In the genomic region with DNA sequence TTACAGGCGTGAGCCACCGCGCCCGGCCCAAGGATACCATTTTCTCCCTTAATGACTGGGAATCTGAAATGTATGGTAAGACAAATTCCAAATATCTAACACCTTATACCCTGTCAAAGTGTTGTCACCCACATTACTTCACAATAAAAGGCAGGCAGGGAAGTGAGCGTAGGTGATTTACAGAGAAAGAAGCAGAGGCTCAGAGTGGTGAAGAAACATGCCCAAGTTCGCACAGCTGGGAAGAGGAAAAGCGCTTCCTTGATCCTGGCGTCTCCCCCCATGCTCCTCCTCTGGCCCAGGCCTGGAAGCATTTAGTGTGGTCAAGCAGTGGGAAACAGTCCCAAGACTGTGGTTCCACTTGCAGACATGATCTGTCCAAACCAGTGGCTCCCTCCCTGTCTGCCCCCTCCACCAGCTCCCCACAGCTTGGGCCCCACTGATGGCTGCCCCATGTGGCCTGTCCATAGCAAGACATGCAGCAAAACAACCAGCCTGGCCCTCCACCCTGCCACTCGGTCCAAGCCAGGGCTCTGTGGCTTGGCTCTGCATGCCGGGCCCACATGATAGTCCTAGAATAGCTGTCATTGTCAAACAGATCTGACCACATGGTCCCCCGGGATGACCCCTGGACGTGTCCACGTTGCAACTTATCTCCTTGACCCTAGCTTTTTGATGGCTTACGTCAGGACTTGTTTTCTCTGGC, we compare ENCODE assay signal across 18 cellular contexts.
DNase-seq lines count a peak whose midpoint lies in the region; ATAC-seq and TF ChIP-seq lines count a peak whose summit lies in the region.
"Had no signal": no experiment of that assay in that cellular context is flagged by ENCODE, and none has a peak within 500 bp of the region (broad histone marks: within the 10 kb centered on the region; RNA-seq: fewer than 3 reads in every experiment).

No MANE protein-coding gene starts in this region.

- no peak overlapping the region for H3K27ac Mint-ChIP-seq in WTC11
- H3K27ac Mint-ChIP-seq: immature natural killer cell had no signal

- CTCF ChIA-PET in WTC11 (lab: Charles Lee) = interaction anchor here (0.5 to 2.2 kb wide), 6 partner anchors 9 to 440 kb away, joined by 3 to 7 read pairs (median 3); no protein-coding TSS in a partner anchor

- H3K27ac ChIP-seq in cardiac muscle cell (no peak overlapping the region), psoas muscle (peak overlapping the region; percentile 90)
- H3K27ac ChIP-seq: HL-60 had no signal

- peaks cover 8% of the 10 kb centered on the region for H3K9me3 Mint-ChIP-seq in WTC11

- POLR2A ChIA-PET in WTC11 (lab: Charles Lee) = no interaction called here

- WGBS in psoas muscle, 3 donors = 60 to 66% (median 60%) methylated on average over 14 of the region's 14 CpGs

- DNase-seq in AG09319 (ENCODE audit: extremely low read depth, low read depth) (peak; percentile 51), WTC11 (ENCODE audit: low spot score) (no peak), cardiac muscle cell (ENCODE audit: low read depth in 1 of 2, low spot score in 1 of 2) (peak in 1 of 2 donors; percentile 79), psoas muscle (peak; percentile 80 to 88), UCSD-AML1 (lab: John Stamatoyannopoulos, UW; ENCODE audit: unreplicated experiment) (no peak), NCI-H2227 treated with DMSO at 0.1 percent for 48 hours (lab: John Stamatoyannopoulos, UW) (no peak), hippocampal formation (lab: John Stamatoyannopoulos, UW) (no peak)
- DNase-seq in activated naive CD4-positive, alpha-beta T cell (lab: John Stamatoyannopoulos, UW) = no peak
- DNase-seq: activated CD8-positive, alpha-beta memory T cell treated with anti-CD3 and anti-CD28 coated beads, Interleukin-2, amount 50 U/mL, for 4 hours; GDM1; immature natural killer cell; MM.1S; naive B cell; NCI-H446; SHP77; small intestine had no signal

- no peaks in the 10 kb centered on the region for H3K27me3 ChIP-seq in cardiac muscle cell
- no peaks in the 10 kb centered on the region for H3K27me3 ChIP-seq in psoas muscle (ENCODE audit: insufficient read depth in 3 of 3, low read length in 2 of 3)
- H3K27me3 ChIP-seq: vagina had no signal

- no peaks in the 10 kb centered on the region for H3K36me3 ChIP-seq in cardiac muscle cell
- H3K36me3 ChIP-seq in psoas muscle (ENCODE audit: insufficient read depth in 1 of 2, low read depth in 1 of 2) = peaks cover 2 to 12% of the 10 kb centered on the region in 2 donors
- H3K36me3 ChIP-seq: vagina had no signal

- H3K27me3 Mint-ChIP-seq in WTC11 (ENCODE audit: low read depth) = peaks cover 38% of the 10 kb centered on the region

- peaks cover 4% of the 10 kb centered on the region for H3K4me1 ChIP-seq in cardiac muscle cell (ENCODE audit: low read depth)
- peaks cover 67% of the 10 kb centered on the region for H3K4me1 ChIP-seq in psoas muscle
- H3K4me1 ChIP-seq: vagina had no signal

- H3K4me3 ChIP-seq in cardiac muscle cell (no peak overlapping the region), psoas muscle (no peak overlapping the region)
- H3K4me3 ChIP-seq: vagina had no signal

- ATAC-seq in WTC11 (peak; percentile 54), psoas muscle (peak; percentile 84 to 87 (median 85))

- peaks cover 5% of the 10 kb centered on the region for H3K36me3 Mint-ChIP-seq in WTC11

- H3K9me3 ChIP-seq in cardiac muscle cell (ENCODE audit: low read depth) (no peaks in the 10 kb centered on the region), psoas muscle (peaks cover 6% of the 10 kb centered on the region)
- H3K9me3 ChIP-seq: vagina had no signal

- no peak overlapping the region for H3K4me3 Mint-ChIP-seq in WTC11
- H3K4me3 Mint-ChIP-seq: immature natural killer cell, naive B cell had no signal

- no peaks in the 10 kb centered on the region for H3K4me1 Mint-ChIP-seq in WTC11
- H3K4me1 Mint-ChIP-seq: immature natural killer cell had no signal

- intact Hi-C loops in psoas muscle (cut with DNase I) = loop anchor here in 1 of 2 donors (5.0 kb wide), 1 partner anchor 244 kb away; no protein-coding TSS in a partner anchor

- TF ChIP-seq CTCF in AG09319 (IDR thresholded peaks at IDR 0.05; ENCODE audit: low read depth, low read length) = peak; percentile 39
- no peak for TF ChIP-seq CTCF in WTC11 (IDR thresholded peaks at IDR 0.05)
- peak; percentile 29 for TF ChIP-seq CTCF in cardiac muscle cell (IDR thresholded peaks at IDR 0.05; ENCODE audit: low read depth, low read length)
- TF ChIP-seq CTCF in psoas muscle (IDR thresholded peaks at IDR 0.05) = peak; percentile 42

TF ChIP-seq in WTC11, 78 proteins besides CTCF, POLR2A, EP300 and RAD21:
- TF ChIP-seq HMGA2 (CRISPR knock-in tag; IDR thresholded peaks at IDR 0.05) = no peak
- TF ChIP-seq, protein P1, sequence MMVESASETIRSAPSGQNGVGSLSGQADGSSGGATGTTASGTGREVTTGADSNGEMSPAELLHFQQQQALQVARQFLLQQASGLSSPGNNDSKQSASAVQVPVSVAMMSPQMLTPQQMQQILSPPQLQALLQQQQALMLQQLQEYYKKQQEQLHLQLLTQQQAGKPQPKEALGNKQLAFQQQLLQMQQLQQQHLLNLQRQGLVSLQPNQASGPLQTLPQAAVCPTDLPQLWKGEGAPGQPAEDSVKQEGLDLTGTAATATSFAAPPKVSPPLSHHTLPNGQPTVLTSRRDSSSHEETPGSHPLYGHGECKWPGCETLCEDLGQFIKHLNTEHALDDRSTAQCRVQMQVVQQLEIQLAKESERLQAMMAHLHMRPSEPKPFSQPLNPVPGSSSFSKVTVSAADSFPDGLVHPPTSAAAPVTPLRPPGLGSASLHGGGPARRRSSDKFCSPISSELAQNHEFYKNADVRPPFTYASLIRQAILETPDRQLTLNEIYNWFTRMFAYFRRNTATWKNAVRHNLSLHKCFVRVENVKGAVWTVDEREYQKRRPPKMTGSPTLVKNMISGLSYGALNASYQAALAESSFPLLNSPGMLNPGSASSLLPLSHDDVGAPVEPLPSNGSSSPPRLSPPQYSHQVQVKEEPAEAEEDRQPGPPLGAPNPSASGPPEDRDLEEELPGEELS (CRISPR knock-in tag; IDR thresholded peaks at IDR 0.05) = no peak
- no peak for TF ChIP-seq EMX1 (CRISPR knock-in tag; IDR thresholded peaks at IDR 0.05)
- no peak for TF ChIP-seq MYBL2 (CRISPR knock-in tag; IDR thresholded peaks at IDR 0.05)
- TF ChIP-seq CREB1 (CRISPR knock-in tag; IDR thresholded peaks at IDR 0.05) = no peak
- TF ChIP-seq SMAD3 (CRISPR knock-in tag; IDR thresholded peaks at IDR 0.05; ENCODE audit: borderline replicate concordance) = no peak
- no peak for TF ChIP-seq ZNF121 (CRISPR knock-in tag; IDR thresholded peaks at IDR 0.05)
- no peak for TF ChIP-seq ZNF317 (CRISPR knock-in tag; IDR thresholded peaks at IDR 0.05; ENCODE audit: borderline replicate concordance, low read depth)
- TF ChIP-seq NFATC4 (CRISPR knock-in tag; IDR thresholded peaks at IDR 0.05) = no peak
- no peak for TF ChIP-seq SOX15 (CRISPR knock-in tag; IDR thresholded peaks at IDR 0.05)

Comparison
In these comparisons a context has a peak if more than half of its experiments do, and no peak if none do; other contexts are left out.
1. DNase-seq: peak in AG09319 (single experiment) and psoas muscle (2 of 2); none in WTC11 (single experiment), UCSD-AML1 (single experiment), activated naive CD4-positive, alpha-beta T cell (0 of 4), NCI-H2227 treated with DMSO at 0.1 percent for 48 hours (single experiment) and hippocampal formation (0 of 2).